In genomic region chr9:130977811-130978221, GRCh38 we compare ENCODE assay signal across 17 cellular contexts. TPM values are rescaled to one million over a fixed set of nuclear protein-coding genes. Genes with fewer than 3 reads are reported as not detected.
DNase-seq lines count a peak whose midpoint lies in the region; ATAC-seq, FAIRE-seq and TF ChIP-seq lines count a peak whose summit lies in the region.
"Had no signal": no experiment of that assay in that cellular context is flagged by ENCODE, and none has a peak within 500 bp of the region (broad histone marks: within the 10 kb centered on the region; RNA-seq: fewer than 3 reads in every experiment).

No MANE protein-coding gene starts in this region.

- H3K36me3 Mint-ChIP-seq in activated CD8-positive, alpha-beta memory T cell treated with anti-CD3 and anti-CD28 coated beads, Interleukin-2, amount 10 ng/mL, durations not matched to agents 7 days and 5 days: no peaks in the 10 kb centered on the region
- H3K36me3 Mint-ChIP-seq: CD4-positive, CD25-positive, alpha-beta regulatory T cell had no signal

- in situ Hi-C loops in K562 (cut with MboI): loop anchor here (25.0 kb wide), 1 partner anchor 266 kb away; no protein-coding TSS in a partner anchor

- H2AFZ ChIP-seq in K562 (ENCODE audit: low read depth, low read length): no peak overlapping the region

- 0 out of 4 replicates have a peak overlapping the region, but pooled peaks of 1 of the 2 experiments have one; percentile 2 for H3K9ac ChIP-seq in K562 (ENCODE audit: insufficient read depth in 1 of 2, low read depth in 2 of 2, low read length in 2 of 2)
- H3K9ac ChIP-seq: BLaER1 treated with 17β-estradiol and CSF1 and Interleukin-3, amounts not matched to agents 10 nM and 100 nM had no signal

- DNase-seq in ELF-1 (ENCODE audit: low read depth, low spot score) (peak; percentile 32), K562 (ENCODE audit: extremely low read depth in 1 of 4, low spot score in 3 of 4) (peak in 3 of 4 experiments; percentile 46 to 67 (median 64)), heart right ventricle (peak; percentile 29 to 54), right cardiac atrium (peak in 2 of 3 donors; percentile 56 to 63), T-helper 2 cell (no peak)
- DNase-seq in activated CD8-positive, alpha-beta memory T cell treated with anti-CD3 and anti-CD28 coated beads, Interleukin-2, amount 10 ng/mL, durations not matched to agents 7 days and 5 days: no peak
- DNase-seq in activated CD4-positive, CD25-positive, alpha-beta regulatory T cell (lab: John Stamatoyannopoulos, UW): no peak
- DNase-seq: ACHN; CD4-positive, CD25-positive, alpha-beta regulatory T cell; DMS 273 treated with DMSO at 0.1 percent for 48 hours; GOT3; HCEC 1CT; HFFc6 had no signal

- no peaks in the 10 kb centered on the region for H3K36me3 ChIP-seq in K562 (ENCODE audit: control insufficient read depth, insufficient read depth, low read length)
- H3K36me3 ChIP-seq in heart right ventricle: no peaks in the 10 kb centered on the region
- H3K36me3 ChIP-seq: BLaER1 treated with 17β-estradiol and CSF1 and Interleukin-3, amounts not matched to agents 10 nM and 100 nM had no signal

- no peaks in the 10 kb centered on the region for H3K9me3 Mint-ChIP-seq in activated CD8-positive, alpha-beta memory T cell treated with anti-CD3 and anti-CD28 coated beads, Interleukin-2, amount 10 ng/mL, durations not matched to agents 7 days and 5 days (ENCODE audit: low read depth)
- H3K9me3 Mint-ChIP-seq: CD4-positive, CD25-positive, alpha-beta regulatory T cell; HFFc6 had no signal

- H3K4me1 ChIP-seq in K562 (replicated peaks in 1 of 2; ENCODE audit: control insufficient read depth in 2 of 2, insufficient read depth in 2 of 2, low read length in 2 of 2) (peaks cover 0 to 23% of the 10 kb centered on the region in 2 experiments; a peak in 1 of 5 replicates), heart right ventricle (no peaks in the 10 kb centered on the region), right cardiac atrium (ENCODE audit: control insufficient read depth, insufficient read depth, low read length) (no peaks in the 10 kb centered on the region)

- no peak overlapping the region for H3K4me3 Mint-ChIP-seq in activated CD8-positive, alpha-beta memory T cell treated with anti-CD3 and anti-CD28 coated beads, Interleukin-2, amount 10 ng/mL, durations not matched to agents 7 days and 5 days
- H3K4me3 Mint-ChIP-seq: CD4-positive, CD25-positive, alpha-beta regulatory T cell; HFFc6 had no signal

- no peak for TF ChIP-seq POLR2A in K562 (conservative IDR thresholded peaks at IDR 0.05)

- CTCF ChIA-PET in K562 (lab: Yijun Ruan, JAX; ENCODE audit: low intra/inter-chr PET ratio): no interaction called here
- CTCF ChIA-PET in activated CD8-positive, alpha-beta memory T cell treated with anti-CD3 and anti-CD28 coated beads, Interleukin-2, amount 10 ng/mL, durations not matched to agents 7 days and 5 days (lab: Charles Lee): no interaction called here

- H3K9me3 ChIP-seq in K562 (replicated peaks; ENCODE audit: control insufficient read depth, insufficient read depth, low read depth, low read length): no peaks in the 10 kb centered on the region
- H3K9me3 ChIP-seq in heart right ventricle: no peaks in the 10 kb centered on the region
- no peaks in the 10 kb centered on the region for H3K9me3 ChIP-seq in right cardiac atrium (ENCODE audit: control insufficient read depth, low read length)
- H3K9me3 ChIP-seq: BLaER1 treated with 17β-estradiol and CSF1 and Interleukin-3, amounts not matched to agents 10 nM and 100 nM had no signal

- H4K20me1 ChIP-seq in K562 (replicated peaks; ENCODE audit: control insufficient read depth, insufficient read depth, low read length): peaks cover 81% of the 10 kb centered on the region
- H4K20me1 ChIP-seq: BLaER1 treated with 17β-estradiol and CSF1 and Interleukin-3, amounts not matched to agents 10 nM and 100 nM had no signal

- H3K4me3 ChIP-seq in K562: no peak overlapping the region
- H3K4me3 ChIP-seq in heart right ventricle: no peak overlapping the region
- H3K4me3 ChIP-seq in right cardiac atrium (ENCODE audit: low read length): no peak overlapping the region
- H3K4me3 ChIP-seq: BLaER1 treated with 17β-estradiol and CSF1 and Interleukin-3, amounts not matched to agents 10 nM and 100 nM had no signal

- no peaks in the 10 kb centered on the region for H3K79me2 ChIP-seq in K562 (ENCODE audit: control insufficient read depth, insufficient read depth, low read length)

- no peak for TF ChIP-seq EP300 in K562 (IDR thresholded peaks at IDR 0.05; ENCODE audit: low read length)

- 2% methylated on average over 16 of the region's 16 CpGs for WGBS in K562 (ENCODE audit: insufficient coverage, low coverage, missing lambda C conversion rate)
- WGBS in heart right ventricle, 2 donors: 23 to 31% methylated on average over 16 of the region's 16 CpGs
- WGBS in right cardiac atrium: 37% methylated on average over 16 of the region's 16 CpGs

- H3K27ac Mint-ChIP-seq in activated CD8-positive, alpha-beta memory T cell treated with anti-CD3 and anti-CD28 coated beads, Interleukin-2, amount 10 ng/mL, durations not matched to agents 7 days and 5 days: no peak overlapping the region
- H3K27ac Mint-ChIP-seq: CD4-positive, CD25-positive, alpha-beta regulatory T cell; HFFc6 had no signal

- POLR2A ChIA-PET in K562 (lab: Yijun Ruan, JAX): interaction anchor here (0.6 to 2.2 kb wide), 13 partner anchors 9 to 92 kb away, joined by 3 to 17 read pairs (median 3); no protein-coding TSS in a partner anchor

- H3K4me2 ChIP-seq in K562 (ENCODE audit: insufficient read depth, low read length): no peak overlapping the region
- H3K4me2 ChIP-seq: BLaER1 treated with 17β-estradiol and CSF1 and Interleukin-3, amounts not matched to agents 10 nM and 100 nM had no signal

- no peak for FAIRE-seq in K562 (lab: Jason Lieb, UNC)
- FAIRE-seq: GM12891 had no signal

- no peaks in the 10 kb centered on the region for H3K27me3 Mint-ChIP-seq in activated CD8-positive, alpha-beta memory T cell treated with anti-CD3 and anti-CD28 coated beads, Interleukin-2, amount 10 ng/mL, durations not matched to agents 7 days and 5 days
- H3K27me3 Mint-ChIP-seq: CD4-positive, CD25-positive, alpha-beta regulatory T cell had no signal

- TF ChIP-seq CTCF in K562 (IDR thresholded peaks at IDR 0.05 in 2 of 3, conservative IDR thresholded peaks at IDR 0.05 in 1 of 3; ENCODE audit: insufficient read depth in 2 of 3, low read depth in 1 of 3, low read length in 3 of 3): no peak
- TF ChIP-seq CTCF in heart right ventricle (IDR thresholded peaks at IDR 0.05): no peak

- no peak for TF ChIP-seq RAD21 in K562 (CRISPR knock-in tag; conservative IDR thresholded peaks at IDR 0.05 in 1 of 2, IDR thresholded peaks at IDR 0.05 in 1 of 2)

- no peaks in the 10 kb centered on the region for H3K4me1 Mint-ChIP-seq in activated CD8-positive, alpha-beta memory T cell treated with anti-CD3 and anti-CD28 coated beads, Interleukin-2, amount 10 ng/mL, durations not matched to agents 7 days and 5 days
- H3K4me1 Mint-ChIP-seq: CD4-positive, CD25-positive, alpha-beta regulatory T cell had no signal

- H3K27me3 ChIP-seq in K562 (ENCODE audit: control insufficient read depth in 2 of 2, insufficient read depth in 2 of 2, low read length in 2 of 2): peaks cover 85 to 97% of the 10 kb centered on the region in 2 experiments
- H3K27me3 ChIP-seq in heart right ventricle: peaks cover 0 to 31% (median 17%) of the 10 kb centered on the region in 7 donors
- no peaks in the 10 kb centered on the region for H3K27me3 ChIP-seq in right cardiac atrium (ENCODE audit: control insufficient read depth, insufficient read depth)
- H3K27me3 ChIP-seq: BLaER1 treated with 17β-estradiol and CSF1 and Interleukin-3, amounts not matched to agents 10 nM and 100 nM had no signal

- peaks cover 11% of the 10 kb centered on the region for H3K9me1 ChIP-seq in K562 (ENCODE audit: control insufficient read depth, insufficient read depth, low read length)

- ATAC-seq in K562: peak; percentile 2
- ATAC-seq in heart right ventricle: peak; percentile 52 to 94 (median 88)
- ATAC-seq in right cardiac atrium: peak; percentile 73 to 84
- ATAC-seq in activated CD8-positive, alpha-beta memory T cell treated with anti-CD3 and anti-CD28 coated beads, Interleukin-2, amount 10 ng/mL, durations not matched to agents 7 days and 5 days: no peak
- ATAC-seq in GM21786 (IDR thresholded peaks at IDR 0.05; ENCODE audit: unreplicated experiment): no peak

- H3K27ac ChIP-seq in K562 (ENCODE audit: extremely low read depth, low read depth, low read length) (no peak overlapping the region), heart right ventricle (peak overlapping the region in 2 of 10 donors; percentile 3 to 44), right cardiac atrium (ENCODE audit: low read length) (peak overlapping the region; percentile 46)
- H3K27ac ChIP-seq: BLaER1 treated with 17β-estradiol and CSF1 and Interleukin-3, amounts not matched to agents 10 nM and 100 nM; HL-60 had no signal

- no TSS peak for BruUV-seq in K562 (replicated peaks; lab: Mats Ljungman, UMichigan)

- intact Hi-C loops in K562 (cut with micrococcal nuclease): no loop called here
- intact Hi-C loops in heart right ventricle (cut with DNase I): no loop called here
- intact Hi-C loops in right cardiac atrium (cut with DNase I): no loop called here

RNA-seq across cellular contexts. Expression of gene LAMC3, which starts 31.2 kb away (rescaled TPM):
- total RNA-seq in K562 (2011; cell fraction: chromatin; rRNA removed; ENCODE audit: low replicate concordance): 0.69 TPM in 1 of 2 replicates, not detected in the other
- 0.26 and 0.33 TPM in 2 replicates for total RNA-seq in K562 (2011; cell fraction: nucleolus; rRNA removed)
- 0.22 TPM in 1 of 2 replicates, not detected in the other for total RNA-seq in K562 (2011; cell fraction: nucleoplasm; rRNA removed)
- total RNA-seq in K562 (2014; rRNA removed) (not detected in 2 replicates), K562 (2014; rRNA removed; fragmentation: Illumina TruSeq; extraction: Trizol) (not detected in 2 replicates), K562 (2015; rRNA removed; fragmentation: Illumina TruSeq; extraction: Trizol) (not detected in 2 replicates), K562 (2021) (0.09 TPM in 1 of 2 replicates, not detected in the other), heart right ventricle (1 to 10 TPM in 2 of 10 donors, under 1 TPM in 7, not detected in 1; 0.11 to 5.4 (median 0.30) TPM), right cardiac atrium (1 to 10 TPM in 3 of 4 donors, under 1 TPM in 1; 0.51 to 2.6 (median 1.5) TPM)
- polyA plus RNA-seq in K562 (2011; rRNA removed) (0.05 and 0.10 TPM in 2 replicates), K562 (2014; fragmentation: Illumina TruSeq; extraction: Trizol) (not detected in 2 replicates), K562 (2014; fragmentation: Nextera tagmentation; extraction: Ambion mirVana) (not detected), K562 (2014; rRNA removed) (not detected in 2 replicates), heart right ventricle (under 1 TPM; 0.07 to 0.67 TPM), right cardiac atrium (1.4 TPM)
- polyA plus RNA-seq in K562 (2011; cell fraction: cytosol; rRNA removed): 0.03 and 0.66 TPM in 2 replicates
- polyA plus RNA-seq in K562 (2011; cell fraction: nucleus; rRNA removed): 0.04 and 0.20 TPM in 2 replicates
- 0.03 and 0.07 TPM in 2 replicates for polyA plus RNA-seq in K562 (2012)
- not detected in 2 replicates for polyA minus RNA-seq in K562 (2011; rRNA and poly(A)+ RNA removed)
- not detected in 2 replicates for polyA minus RNA-seq in K562 (2011; cell fraction: cytosol; rRNA and poly(A)+ RNA removed)
- 0.27 TPM in 1 of 2 replicates, not detected in the other for polyA minus RNA-seq in K562 (2011; cell fraction: nucleus; rRNA and poly(A)+ RNA removed)
- under 1 TPM in 1 of 2 experiments, not detected in 1; 0.06 TPM for total RNA-seq in activated CD8-positive, alpha-beta memory T cell treated with anti-CD3 and anti-CD28 coated beads, Interleukin-2, amount 10 ng/mL, durations not matched to agents 7 days and 5 days
- total RNA-seq: HFFc6 had no signal

RNA-seq across cellular contexts. Expression of gene FIBCD1, which starts 38.8 kb away (rescaled TPM):
- total RNA-seq in K562 (2011; cell fraction: chromatin; rRNA removed; ENCODE audit: low replicate concordance): 0.21 TPM in 1 of 2 replicates, not detected in the other
- total RNA-seq in K562 (2011; cell fraction: nucleolus; rRNA removed): not detected in 2 replicates
- total RNA-seq in K562 (2011; cell fraction: nucleoplasm; rRNA removed): not detected in 2 replicates
- total RNA-seq in K562 (2014; rRNA removed) (1.00 and 2.1 TPM in 2 replicates), K562 (2014; rRNA removed; fragmentation: Illumina TruSeq; extraction: Trizol) (0.95 TPM in 1 of 2 replicates, not detected in the other), K562 (2015; rRNA removed; fragmentation: Illumina TruSeq; extraction: Trizol) (not detected in 2 replicates), K562 (2021) (0.71 and 1.5 TPM in 2 replicates), heart right ventricle (1 to 10 TPM in 4 of 10 donors, under 1 TPM in 6; 0.16 to 5.8 (median 0.74) TPM), right cardiac atrium (1 to 10 TPM in 1 of 4 donors, under 1 TPM in 3; 0.20 to 2.2 (median 0.35) TPM)
- polyA plus RNA-seq in K562 (2011; rRNA removed) (0.79 and 1.2 TPM in 2 replicates), K562 (2014; fragmentation: Illumina TruSeq; extraction: Trizol) (not detected in 2 replicates), K562 (2014; fragmentation: Nextera tagmentation; extraction: Ambion mirVana) (not detected), K562 (2014; rRNA removed) (0.53 and 2.7 TPM in 2 replicates), heart right ventricle (1 to 10 TPM; 2.0 to 3.9 TPM), right cardiac atrium (1.2 TPM)
- 2.1 and 3.8 TPM in 2 replicates for polyA plus RNA-seq in K562 (2011; cell fraction: cytosol; rRNA removed)
- polyA plus RNA-seq in K562 (2011; cell fraction: nucleus; rRNA removed): 1.2 TPM in 2 replicates
- polyA plus RNA-seq in K562 (2012): 0.91 and 1.3 TPM in 2 replicates
- polyA minus RNA-seq in K562 (2011; rRNA and poly(A)+ RNA removed): not detected in 2 replicates
- not detected in 2 replicates for polyA minus RNA-seq in K562 (2011; cell fraction: cytosol; rRNA and poly(A)+ RNA removed)
- polyA minus RNA-seq in K562 (2011; cell fraction: nucleus; rRNA and poly(A)+ RNA removed): 0.67 TPM in 1 of 2 replicates, not detected in the other
- total RNA-seq in activated CD8-positive, alpha-beta memory T cell treated with anti-CD3 and anti-CD28 coated beads, Interleukin-2, amount 10 ng/mL, durations not matched to agents 7 days and 5 days: not detected
- total RNA-seq: CD4-positive, CD25-positive, alpha-beta regulatory T cell had no signal
- polyA plus RNA-seq: CD4-positive, CD25-positive, alpha-beta regulatory T cell had no signal

Comparison
In these comparisons a context has a peak if more than half of its experiments do, and no peak if none do; other contexts are left out.
1. DNase-seq: peak in ELF-1 (single experiment), K562 (3 of 4), heart right ventricle (2 of 2) and right cardiac atrium (2 of 3); none in T-helper 2 cell (0 of 5), activated CD8-positive, alpha-beta memory T cell treated with anti-CD3 and anti-CD28 coated beads, Interleukin-2, amount 10 ng/mL, durations not matched to agents 7 days and 5 days (single experiment) and activated CD4-positive, CD25-positive, alpha-beta regulatory T cell (0 of 4).
2. ATAC-seq: peak in K562 (single experiment), heart right ventricle (8 of 8) and right cardiac atrium (2 of 2); none in activated CD8-positive, alpha-beta memory T cell treated with anti-CD3 and anti-CD28 coated beads, Interleukin-2, amount 10 ng/mL, durations not matched to agents 7 days and 5 days (single experiment) and GM21786 (single experiment).